Comparison of ENCODE assay signal across 8 cellular contexts in the genomic region with DNA sequence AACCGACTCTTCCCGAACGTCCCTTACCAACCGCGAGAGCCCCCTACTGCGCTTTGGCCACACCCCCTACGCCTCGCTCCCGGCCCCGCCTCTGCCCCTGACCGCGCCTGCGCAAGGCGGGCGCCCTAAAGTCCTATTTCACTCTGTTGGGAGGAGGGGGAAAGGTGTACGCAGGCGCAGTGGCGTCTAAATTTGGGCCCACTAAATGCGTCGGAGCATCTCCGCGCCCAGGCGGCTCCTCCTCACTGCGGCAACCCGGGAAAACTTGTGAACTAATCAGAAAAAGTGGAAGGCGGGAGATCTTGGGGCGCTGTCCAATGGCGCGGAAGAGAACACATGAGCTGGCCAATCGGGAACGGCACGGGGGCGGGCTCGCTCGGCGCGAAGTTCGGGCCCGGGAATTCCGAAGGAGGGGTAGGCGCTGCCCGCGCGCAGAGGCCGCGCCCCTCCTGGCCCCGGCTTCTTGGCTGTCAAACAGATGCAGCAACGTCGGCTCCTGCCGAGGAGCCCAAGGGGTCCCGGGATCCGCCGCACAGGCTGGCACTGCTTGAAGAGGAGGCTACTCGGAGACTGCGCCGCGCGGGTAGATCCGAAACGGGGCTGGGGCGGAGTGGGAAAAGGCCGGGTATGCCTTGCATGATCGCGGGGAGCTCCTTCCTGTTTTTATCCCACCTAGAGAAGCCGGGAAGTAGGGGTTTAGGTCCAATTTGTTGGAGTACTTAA. TPM values are rescaled to one million over a fixed set of nuclear protein-coding genes. Genes with fewer than 3 reads are reported as not detected.
DNase-seq lines count a peak whose midpoint lies in the region; ATAC-seq and TF ChIP-seq lines count a peak whose summit lies in the region.

A gene with protein sequence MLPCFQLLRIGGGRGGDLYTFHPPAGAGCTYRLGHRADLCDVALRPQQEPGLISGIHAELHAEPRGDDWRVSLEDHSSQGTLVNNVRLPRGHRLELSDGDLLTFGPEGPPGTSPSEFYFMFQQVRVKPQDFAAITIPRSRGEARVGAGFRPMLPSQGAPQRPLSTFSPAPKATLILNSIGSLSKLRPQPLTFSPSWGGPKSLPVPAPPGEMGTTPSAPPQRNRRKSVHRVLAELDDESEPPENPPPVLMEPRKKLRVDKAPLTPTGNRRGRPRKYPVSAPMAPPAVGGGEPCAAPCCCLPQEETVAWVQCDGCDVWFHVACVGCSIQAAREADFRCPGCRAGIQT (plus strand): TSS at position 450 of the 723 bp plus-strand sequence. CDS start 881 bp downstream, outside the sequence.

- TF ChIP-seq CTCF in BJ (IDR thresholded peaks at IDR 0.05; ENCODE audit: insufficient read depth, low read depth, low read length): no peak
- no peak for TF ChIP-seq CTCF in chondrocyte (IDR thresholded peaks at IDR 0.05)
- no peak for TF ChIP-seq CTCF in kidney epithelial cell (IDR thresholded peaks at IDR 0.05; ENCODE audit: insufficient read depth, low read length, poor library complexity, severe bottlenecking)

- peaks cover 2% of the 10 kb centered on the region; the same call in 1 of the 2 replicates for H3K36me3 ChIP-seq in BJ (ENCODE audit: control insufficient read depth, insufficient read depth, low read length)
- no peaks in the 10 kb centered on the region for H3K36me3 ChIP-seq in kidney epithelial cell (ENCODE audit: control insufficient read depth, insufficient read depth, low read length)

- peak; percentile 65 for ATAC-seq in HG03457 (IDR thresholded peaks at IDR 0.05; ENCODE audit: unreplicated experiment)

- POLR2A ChIA-PET in BJ (lab: Charles Lee): no interaction called here

- H3K4me1 Mint-ChIP-seq in chondrocyte (ENCODE audit: low read depth): peaks cover 26% of the 10 kb centered on the region

- H3K4me3 Mint-ChIP-seq in chondrocyte (ENCODE audit: unreplicated experiment): peak within 1 kb of the TSS; percentile 89

- CTCF ChIA-PET in BJ (lab: Yijun Ruan, JAX): interaction anchor here (1.0 to 1.5 kb wide), 4 partner anchors 11 to 44 kb away, joined by 3 to 5 read pairs (median 4); a partner anchor contains a TSS

- no peaks in the 10 kb centered on the region for H3K27me3 Mint-ChIP-seq in chondrocyte (ENCODE audit: low read depth)

- H3K4me3 ChIP-seq in BJ (ENCODE audit: low read depth, low read length): peak within 1 kb of the TSS; percentile 81
- H3K4me3 ChIP-seq in kidney epithelial cell (ENCODE audit: low read depth, low read length): peak within 1 kb of the TSS; percentile 83

- H3K36me3 Mint-ChIP-seq in chondrocyte (ENCODE audit: low read depth): peaks cover 1% of the 10 kb centered on the region

- peak within 1 kb of the TSS; percentile 90 for H3K27ac Mint-ChIP-seq in chondrocyte (ENCODE audit: unreplicated experiment)

- H3K27me3 ChIP-seq in BJ (ENCODE audit: control insufficient read depth, insufficient read depth, low read length): no peaks in the 10 kb centered on the region
- no peaks in the 10 kb centered on the region for H3K27me3 ChIP-seq in kidney epithelial cell (ENCODE audit: control insufficient read depth, insufficient read depth, low read length)

- DNase-seq in BJ (ENCODE audit: low read depth): peak; percentile 96
- peak; percentile 98 for DNase-seq in GM19240 (ENCODE audit: insufficient read length, low spot score)
- peak; percentile 98 to 99 for DNase-seq in NCI-H524 (lab: John Stamatoyannopoulos, UW)
- peak; percentile 98 to 99 for DNase-seq in activated CD4-positive, alpha-beta T cell treated with anti-CD3 and anti-CD28 coated beads for 24 hours (ENCODE audit: low read depth in 2 of 2)
- DNase-seq in chondrocyte (ENCODE audit: low spot score): peak; percentile 99
- peak; percentile 91 for DNase-seq in kidney epithelial cell (ENCODE audit: low read depth)
- DNase-seq in stimulated activated CD4-positive, alpha-beta T cell treated with anti-CD3 and anti-CD28 coated beads, Interleukin-15, amount 100 ng/mL, for 24 hours: peak; percentile 99

- no peaks in the 10 kb centered on the region for H3K9me3 Mint-ChIP-seq in chondrocyte (ENCODE audit: low read depth)

RNA-seq across cellular contexts. Expression of the gene that starts here (rescaled TPM):
- polyA plus RNA-seq in BJ (2011; rRNA removed): 8.5 and 10.4 TPM in 2 replicates
- polyA minus RNA-seq in BJ (2011; rRNA and poly(A)+ RNA removed): 5.1 and 7.3 TPM in 2 replicates
- total RNA-seq in chondrocyte (7.4 to 22.4 TPM (median 7.9 TPM) in 3 replicates), kidney epithelial cell (6.4 and 10.1 TPM in 2 replicates)

Comparison
In these comparisons a context has a peak if more than half of its experiments do, and no peak if none do; other contexts are left out.
1. Peak in every context shown above with its lines: DNase-seq, ATAC-seq and H3K4me3 ChIP-seq.